Comparison of ENCODE assay signal across 1 cellular context in the genomic region with DNA sequence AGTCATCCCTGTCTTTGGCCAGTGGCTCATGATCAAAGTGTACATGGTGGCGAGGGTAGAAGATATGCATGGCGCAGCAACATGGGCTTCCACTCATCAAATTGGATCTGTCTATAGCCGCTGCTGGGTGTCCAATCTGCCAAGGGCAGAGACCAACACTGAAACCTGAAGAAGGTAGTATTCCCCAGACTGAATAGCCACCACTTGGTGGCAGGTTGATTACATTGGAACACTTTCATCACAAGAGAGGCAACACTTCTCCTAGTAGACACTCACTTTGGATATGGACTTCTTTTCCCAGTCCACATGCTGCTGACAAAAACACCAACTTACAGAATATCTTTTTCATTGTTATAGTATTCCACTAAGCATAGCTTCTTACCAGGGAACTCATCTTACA.
TF ChIP-seq lines count a peak whose summit lies in the region.

No MANE protein-coding gene starts in this region.

TF ChIP-seq in GM23338, 12 proteins besides CTCF, POLR2A, EP300 and RAD21 (continued from another document):
- TF ChIP-seq, protein P1, sequence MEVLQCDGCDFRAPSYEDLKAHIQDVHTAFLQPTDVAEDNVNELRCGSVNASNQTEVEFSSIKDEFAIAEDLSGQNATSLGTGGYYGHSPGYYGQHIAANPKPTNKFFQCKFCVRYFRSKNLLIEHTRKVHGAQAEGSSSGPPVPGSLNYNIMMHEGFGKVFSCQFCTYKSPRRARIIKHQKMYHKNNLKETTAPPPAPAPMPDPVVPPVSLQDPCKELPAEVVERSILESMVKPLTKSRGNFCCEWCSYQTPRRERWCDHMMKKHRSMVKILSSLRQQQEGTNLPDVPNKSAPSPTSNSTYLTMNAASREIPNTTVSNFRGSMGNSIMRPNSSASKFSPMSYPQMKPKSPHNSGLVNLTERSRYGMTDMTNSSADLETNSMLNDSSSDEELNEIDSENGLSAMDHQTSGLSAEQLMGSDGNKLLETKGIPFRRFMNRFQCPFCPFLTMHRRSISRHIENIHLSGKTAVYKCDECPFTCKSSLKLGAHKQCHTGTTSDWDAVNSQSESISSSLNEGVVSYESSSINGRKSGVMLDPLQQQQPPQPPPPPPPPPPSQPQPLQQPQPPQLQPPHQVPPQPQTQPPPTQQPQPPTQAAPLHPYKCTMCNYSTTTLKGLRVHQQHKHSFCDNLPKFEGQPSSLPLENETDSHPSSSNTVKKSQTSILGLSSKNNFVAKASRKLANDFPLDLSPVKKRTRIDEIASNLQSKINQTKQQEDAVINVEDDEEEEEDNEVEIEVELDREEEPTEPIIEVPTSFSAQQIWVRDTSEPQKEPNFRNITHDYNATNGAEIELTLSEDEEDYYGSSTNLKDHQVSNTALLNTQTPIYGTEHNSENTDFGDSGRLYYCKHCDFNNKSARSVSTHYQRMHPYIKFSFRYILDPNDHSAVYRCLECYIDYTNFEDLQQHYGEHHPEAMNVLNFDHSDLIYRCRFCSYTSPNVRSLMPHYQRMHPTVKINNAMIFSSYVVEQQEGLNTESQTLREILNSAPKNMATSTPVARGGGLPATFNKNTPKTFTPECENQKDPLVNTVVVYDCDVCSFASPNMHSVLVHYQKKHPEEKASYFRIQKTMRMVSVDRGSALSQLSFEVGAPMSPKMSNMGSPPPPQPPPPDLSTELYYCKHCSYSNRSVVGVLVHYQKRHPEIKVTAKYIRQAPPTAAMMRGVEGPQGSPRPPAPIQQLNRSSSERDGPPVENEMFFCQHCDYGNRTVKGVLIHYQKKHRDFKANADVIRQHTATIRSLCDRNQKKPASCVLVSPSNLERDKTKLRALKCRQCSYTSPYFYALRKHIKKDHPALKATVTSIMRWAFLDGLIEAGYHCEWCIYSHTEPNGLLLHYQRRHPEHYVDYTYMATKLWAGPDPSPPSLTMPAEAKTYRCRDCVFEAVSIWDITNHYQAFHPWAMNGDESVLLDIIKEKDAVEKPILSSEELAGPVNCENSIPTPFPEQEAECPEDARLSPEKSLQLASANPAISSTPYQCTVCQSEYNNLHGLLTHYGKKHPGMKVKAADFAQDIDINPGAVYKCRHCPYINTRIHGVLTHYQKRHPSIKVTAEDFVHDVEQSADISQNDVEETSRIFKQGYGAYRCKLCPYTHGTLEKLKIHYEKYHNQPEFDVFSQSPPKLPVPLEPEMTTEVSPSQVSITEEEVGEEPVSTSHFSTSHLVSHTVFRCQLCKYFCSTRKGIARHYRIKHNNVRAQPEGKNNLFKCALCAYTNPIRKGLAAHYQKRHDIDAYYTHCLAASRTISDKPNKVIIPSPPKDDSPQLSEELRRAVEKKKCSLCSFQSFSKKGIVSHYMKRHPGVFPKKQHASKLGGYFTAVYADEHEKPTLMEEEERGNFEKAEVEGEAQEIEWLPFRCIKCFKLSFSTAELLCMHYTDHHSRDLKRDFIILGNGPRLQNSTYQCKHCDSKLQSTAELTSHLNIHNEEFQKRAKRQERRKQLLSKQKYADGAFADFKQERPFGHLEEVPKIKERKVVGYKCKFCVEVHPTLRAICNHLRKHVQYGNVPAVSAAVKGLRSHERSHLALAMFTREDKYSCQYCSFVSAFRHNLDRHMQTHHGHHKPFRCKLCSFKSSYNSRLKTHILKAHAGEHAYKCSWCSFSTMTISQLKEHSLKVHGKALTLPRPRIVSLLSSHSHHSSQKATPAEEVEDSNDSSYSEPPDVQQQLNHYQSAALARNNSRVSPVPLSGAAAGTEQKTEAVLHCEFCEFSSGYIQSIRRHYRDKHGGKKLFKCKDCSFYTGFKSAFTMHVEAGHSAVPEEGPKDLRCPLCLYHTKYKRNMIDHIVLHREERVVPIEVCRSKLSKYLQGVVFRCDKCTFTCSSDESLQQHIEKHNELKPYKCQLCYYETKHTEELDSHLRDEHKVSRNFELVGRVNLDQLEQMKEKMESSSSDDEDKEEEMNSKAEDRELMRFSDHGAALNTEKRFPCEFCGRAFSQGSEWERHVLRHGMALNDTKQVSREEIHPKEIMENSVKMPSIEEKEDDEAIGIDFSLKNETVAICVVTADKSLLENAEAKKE (CRISPR knock-in tag; IDR thresholded peaks at IDR 0.05) = no peak
TF ChIP-seq in GM23338: peak in this region for 0.
